ENCODE assay signal across 1 cellular context in the genomic region with DNA sequence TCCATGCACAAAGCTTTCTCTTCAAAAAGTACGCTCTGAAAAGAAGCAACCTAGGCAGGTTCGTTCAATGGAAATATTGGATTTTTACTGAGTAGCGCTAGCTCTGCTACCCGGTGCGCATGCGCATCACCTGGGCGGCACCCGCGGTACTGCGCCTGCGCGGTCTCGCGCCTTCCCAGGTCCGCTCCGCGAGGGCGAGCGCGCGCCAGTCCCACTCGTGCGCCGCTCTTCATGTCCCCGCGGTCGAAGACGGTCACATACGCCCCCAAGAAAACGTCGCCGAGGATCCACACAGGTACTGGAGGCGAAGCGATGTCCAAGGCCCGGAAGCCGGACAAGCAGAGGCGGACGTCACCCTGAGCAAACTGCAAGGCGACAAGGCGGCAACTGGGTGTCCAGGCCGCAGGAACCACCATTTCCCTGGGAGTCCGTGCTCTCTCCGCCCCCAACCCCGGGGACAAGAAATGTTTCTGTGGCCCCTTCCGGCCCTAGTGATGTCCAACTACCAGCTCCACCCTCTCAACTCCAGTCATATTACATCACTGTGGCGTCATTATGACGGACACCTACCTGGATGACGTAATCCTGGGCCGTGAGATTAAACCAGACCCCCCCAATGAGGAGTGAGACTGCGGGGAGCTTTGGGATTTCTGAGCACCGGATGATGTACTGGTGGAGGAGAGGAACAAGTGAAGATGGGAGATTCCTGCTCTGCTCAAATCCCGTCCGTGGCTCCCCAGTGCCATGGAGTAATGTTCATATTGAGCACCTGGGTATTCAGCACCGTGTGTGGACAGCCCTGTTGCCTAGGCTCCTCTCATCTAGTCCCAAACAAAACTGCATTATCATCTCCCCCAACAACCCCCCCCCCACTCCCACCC.
TF ChIP-seq lines count a peak whose summit lies in the region.

No MANE protein-coding gene starts in this region.

TF ChIP-seq in GM12878, 131 proteins besides CTCF, POLR2A, EP300 and RAD21 (continues in another document):
- TF ChIP-seq ZNF274 (IDR thresholded peaks at IDR 0.05; ENCODE audit: insufficient read depth, insufficient read length) (no peak), CHD2 (IDR thresholded peaks at IDR 0.05; ENCODE audit: borderline replicate concordance, low read depth, low read length) (no peak), ZSCAN29 (IDR thresholded peaks at IDR 0.05) (no peak), BMI1 (IDR thresholded peaks at IDR 0.05; ENCODE audit: borderline replicate concordance) (no peak), ZNF207 (IDR thresholded peaks at IDR 0.05; ENCODE audit: borderline replicate concordance) (no peak), GATAD2B (conservative IDR thresholded peaks at IDR 0.05; ENCODE audit: low read depth) (0 out of 2 replicates have a peak, but pooled peaks have one; percentile 18), CEBPB (IDR thresholded peaks at IDR 0.05; ENCODE audit: borderline replicate concordance in 1 of 2, low read depth in 2 of 2, low read length in 2 of 2) (no peak), SREBF2 (IDR thresholded peaks at IDR 0.05; ENCODE audit: low read length) (no peak), RELA (IDR thresholded peaks at IDR 0.05; ENCODE audit: borderline replicate concordance, partially characterized antibody) (no peak), FOXK2 (IDR thresholded peaks at IDR 0.05) (no peak), BACH1 (IDR thresholded peaks at IDR 0.05; ENCODE audit: borderline replicate concordance) (peak; percentile 9; the same call in 1 of the 2 replicates), HDGF (IDR thresholded peaks at IDR 0.05) (peak; percentile 80; the same call in 1 of the 2 replicates), MEF2B (IDR thresholded peaks at IDR 0.05; ENCODE audit: partially characterized antibody, poor library complexity, severe bottlenecking) (no peak), ZNF217 (IDR thresholded peaks at IDR 0.05) (no peak), JUND (IDR thresholded peaks at IDR 0.05; ENCODE audit: low read depth, low read length) (no peak), CREM (IDR thresholded peaks at IDR 0.05; ENCODE audit: low read depth) (peak; percentile 59; the same call in 1 of the 2 replicates), ESRRA (IDR thresholded peaks at IDR 0.05; ENCODE audit: low read length) (no peak), IKZF1 (conservative IDR thresholded peaks at IDR 0.05) (peak; percentile 94), SREBF1 (IDR thresholded peaks at IDR 0.05; ENCODE audit: low read length) (no peak), IKZF2 (IDR thresholded peaks at IDR 0.05) (peak in 1 of 2 experiments; percentile 8; a peak in 1 of 4 replicates), ASH2L (IDR thresholded peaks at IDR 0.05; ENCODE audit: borderline replicate concordance, low read depth) (no peak), MTA3 (IDR thresholded peaks at IDR 0.05; ENCODE audit: borderline replicate concordance, low read length) (no peak), POLR2AphosphoS2 (IDR thresholded peaks at IDR 0.05; ENCODE audit: low read depth, low read length) (peak; percentile 74), SUPT20H (IDR thresholded peaks at IDR 0.05; ENCODE audit: borderline replicate concordance, control insufficient read depth, low read depth, low read length) (no peak), YY1 (IDR thresholded peaks at IDR 0.05; ENCODE audit: low read depth, low read length) (no peak), SMC3 (IDR thresholded peaks at IDR 0.05; ENCODE audit: borderline replicate concordance, low read length) (no peak), ZZZ3 (IDR thresholded peaks at IDR 0.05; ENCODE audit: control insufficient read depth, insufficient read length, low read depth) (no peak)
- TF ChIP-seq, protein P1, sequence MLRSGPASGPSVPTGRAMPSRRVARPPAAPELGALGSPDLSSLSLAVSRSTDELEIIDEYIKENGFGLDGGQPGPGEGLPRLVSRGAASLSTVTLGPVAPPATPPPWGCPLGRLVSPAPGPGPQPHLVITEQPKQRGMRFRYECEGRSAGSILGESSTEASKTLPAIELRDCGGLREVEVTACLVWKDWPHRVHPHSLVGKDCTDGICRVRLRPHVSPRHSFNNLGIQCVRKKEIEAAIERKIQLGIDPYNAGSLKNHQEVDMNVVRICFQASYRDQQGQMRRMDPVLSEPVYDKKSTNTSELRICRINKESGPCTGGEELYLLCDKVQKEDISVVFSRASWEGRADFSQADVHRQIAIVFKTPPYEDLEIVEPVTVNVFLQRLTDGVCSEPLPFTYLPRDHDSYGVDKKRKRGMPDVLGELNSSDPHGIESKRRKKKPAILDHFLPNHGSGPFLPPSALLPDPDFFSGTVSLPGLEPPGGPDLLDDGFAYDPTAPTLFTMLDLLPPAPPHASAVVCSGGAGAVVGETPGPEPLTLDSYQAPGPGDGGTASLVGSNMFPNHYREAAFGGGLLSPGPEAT (IDR thresholded peaks at IDR 0.05; ENCODE audit: low read depth) = no peak
- TF ChIP-seq, protein P2, sequence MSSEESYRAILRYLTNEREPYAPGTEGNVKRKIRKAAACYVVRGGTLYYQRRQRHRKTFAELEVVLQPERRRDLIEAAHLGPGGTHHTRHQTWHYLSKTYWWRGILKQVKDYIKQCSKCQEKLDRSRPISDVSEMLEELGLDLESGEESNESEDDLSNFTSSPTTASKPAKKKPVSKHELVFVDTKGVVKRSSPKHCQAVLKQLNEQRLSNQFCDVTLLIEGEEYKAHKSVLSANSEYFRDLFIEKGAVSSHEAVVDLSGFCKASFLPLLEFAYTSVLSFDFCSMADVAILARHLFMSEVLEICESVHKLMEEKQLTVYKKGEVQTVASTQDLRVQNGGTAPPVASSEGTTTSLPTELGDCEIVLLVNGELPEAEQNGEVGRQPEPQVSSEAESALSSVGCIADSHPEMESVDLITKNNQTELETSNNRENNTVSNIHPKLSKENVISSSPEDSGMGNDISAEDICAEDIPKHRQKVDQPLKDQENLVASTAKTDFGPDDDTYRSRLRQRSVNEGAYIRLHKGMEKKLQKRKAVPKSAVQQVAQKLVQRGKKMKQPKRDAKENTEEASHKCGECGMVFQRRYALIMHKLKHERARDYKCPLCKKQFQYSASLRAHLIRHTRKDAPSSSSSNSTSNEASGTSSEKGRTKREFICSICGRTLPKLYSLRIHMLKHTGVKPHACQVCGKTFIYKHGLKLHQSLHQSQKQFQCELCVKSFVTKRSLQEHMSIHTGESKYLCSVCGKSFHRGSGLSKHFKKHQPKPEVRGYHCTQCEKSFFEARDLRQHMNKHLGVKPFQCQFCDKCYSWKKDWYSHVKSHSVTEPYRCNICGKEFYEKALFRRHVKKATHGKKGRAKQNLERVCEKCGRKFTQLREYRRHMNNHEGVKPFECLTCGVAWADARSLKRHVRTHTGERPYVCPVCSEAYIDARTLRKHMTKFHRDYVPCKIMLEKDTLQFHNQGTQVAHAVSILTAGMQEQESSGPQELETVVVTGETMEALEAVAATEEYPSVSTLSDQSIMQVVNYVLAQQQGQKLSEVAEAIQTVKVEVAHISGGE (CRISPR knock-in tag; IDR thresholded peaks at IDR 0.05) = no peak
- TF ChIP-seq, protein P3, sequence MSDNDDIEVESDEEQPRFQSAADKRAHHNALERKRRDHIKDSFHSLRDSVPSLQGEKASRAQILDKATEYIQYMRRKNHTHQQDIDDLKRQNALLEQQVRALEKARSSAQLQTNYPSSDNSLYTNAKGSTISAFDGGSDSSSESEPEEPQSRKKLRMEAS (IDR thresholded peaks at IDR 0.05; ENCODE audit: low read depth, low read length) = peak; percentile 95
- TF ChIP-seq, protein P4, sequence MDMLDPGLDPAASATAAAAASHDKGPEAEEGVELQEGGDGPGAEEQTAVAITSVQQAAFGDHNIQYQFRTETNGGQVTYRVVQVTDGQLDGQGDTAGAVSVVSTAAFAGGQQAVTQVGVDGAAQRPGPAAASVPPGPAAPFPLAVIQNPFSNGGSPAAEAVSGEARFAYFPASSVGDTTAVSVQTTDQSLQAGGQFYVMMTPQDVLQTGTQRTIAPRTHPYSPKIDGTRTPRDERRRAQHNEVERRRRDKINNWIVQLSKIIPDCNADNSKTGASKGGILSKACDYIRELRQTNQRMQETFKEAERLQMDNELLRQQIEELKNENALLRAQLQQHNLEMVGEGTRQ (IDR thresholded peaks at IDR 0.05; ENCODE audit: borderline replicate concordance, low read depth, low read length) = no peak
- TF ChIP-seq, protein P5, sequence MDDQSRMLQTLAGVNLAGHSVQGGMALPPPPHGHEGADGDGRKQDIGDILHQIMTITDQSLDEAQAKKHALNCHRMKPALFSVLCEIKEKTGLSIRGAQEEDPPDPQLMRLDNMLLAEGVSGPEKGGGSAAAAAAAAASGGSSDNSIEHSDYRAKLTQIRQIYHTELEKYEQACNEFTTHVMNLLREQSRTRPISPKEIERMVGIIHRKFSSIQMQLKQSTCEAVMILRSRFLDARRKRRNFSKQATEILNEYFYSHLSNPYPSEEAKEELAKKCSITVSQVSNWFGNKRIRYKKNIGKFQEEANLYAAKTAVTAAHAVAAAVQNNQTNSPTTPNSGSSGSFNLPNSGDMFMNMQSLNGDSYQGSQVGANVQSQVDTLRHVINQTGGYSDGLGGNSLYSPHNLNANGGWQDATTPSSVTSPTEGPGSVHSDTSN (IDR thresholded peaks at IDR 0.05; ENCODE audit: insufficient replicate concordance, low read depth, low read length) = no peak
- TF ChIP-seq, protein P6, sequence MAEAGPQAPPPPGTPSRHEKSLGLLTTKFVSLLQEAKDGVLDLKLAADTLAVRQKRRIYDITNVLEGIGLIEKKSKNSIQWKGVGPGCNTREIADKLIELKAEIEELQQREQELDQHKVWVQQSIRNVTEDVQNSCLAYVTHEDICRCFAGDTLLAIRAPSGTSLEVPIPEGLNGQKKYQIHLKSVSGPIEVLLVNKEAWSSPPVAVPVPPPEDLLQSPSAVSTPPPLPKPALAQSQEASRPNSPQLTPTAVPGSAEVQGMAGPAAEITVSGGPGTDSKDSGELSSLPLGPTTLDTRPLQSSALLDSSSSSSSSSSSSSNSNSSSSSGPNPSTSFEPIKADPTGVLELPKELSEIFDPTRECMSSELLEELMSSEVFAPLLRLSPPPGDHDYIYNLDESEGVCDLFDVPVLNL (IDR thresholded peaks at IDR 0.05; ENCODE audit: low read depth, low read length) = no peak
- TF ChIP-seq, protein P7, sequence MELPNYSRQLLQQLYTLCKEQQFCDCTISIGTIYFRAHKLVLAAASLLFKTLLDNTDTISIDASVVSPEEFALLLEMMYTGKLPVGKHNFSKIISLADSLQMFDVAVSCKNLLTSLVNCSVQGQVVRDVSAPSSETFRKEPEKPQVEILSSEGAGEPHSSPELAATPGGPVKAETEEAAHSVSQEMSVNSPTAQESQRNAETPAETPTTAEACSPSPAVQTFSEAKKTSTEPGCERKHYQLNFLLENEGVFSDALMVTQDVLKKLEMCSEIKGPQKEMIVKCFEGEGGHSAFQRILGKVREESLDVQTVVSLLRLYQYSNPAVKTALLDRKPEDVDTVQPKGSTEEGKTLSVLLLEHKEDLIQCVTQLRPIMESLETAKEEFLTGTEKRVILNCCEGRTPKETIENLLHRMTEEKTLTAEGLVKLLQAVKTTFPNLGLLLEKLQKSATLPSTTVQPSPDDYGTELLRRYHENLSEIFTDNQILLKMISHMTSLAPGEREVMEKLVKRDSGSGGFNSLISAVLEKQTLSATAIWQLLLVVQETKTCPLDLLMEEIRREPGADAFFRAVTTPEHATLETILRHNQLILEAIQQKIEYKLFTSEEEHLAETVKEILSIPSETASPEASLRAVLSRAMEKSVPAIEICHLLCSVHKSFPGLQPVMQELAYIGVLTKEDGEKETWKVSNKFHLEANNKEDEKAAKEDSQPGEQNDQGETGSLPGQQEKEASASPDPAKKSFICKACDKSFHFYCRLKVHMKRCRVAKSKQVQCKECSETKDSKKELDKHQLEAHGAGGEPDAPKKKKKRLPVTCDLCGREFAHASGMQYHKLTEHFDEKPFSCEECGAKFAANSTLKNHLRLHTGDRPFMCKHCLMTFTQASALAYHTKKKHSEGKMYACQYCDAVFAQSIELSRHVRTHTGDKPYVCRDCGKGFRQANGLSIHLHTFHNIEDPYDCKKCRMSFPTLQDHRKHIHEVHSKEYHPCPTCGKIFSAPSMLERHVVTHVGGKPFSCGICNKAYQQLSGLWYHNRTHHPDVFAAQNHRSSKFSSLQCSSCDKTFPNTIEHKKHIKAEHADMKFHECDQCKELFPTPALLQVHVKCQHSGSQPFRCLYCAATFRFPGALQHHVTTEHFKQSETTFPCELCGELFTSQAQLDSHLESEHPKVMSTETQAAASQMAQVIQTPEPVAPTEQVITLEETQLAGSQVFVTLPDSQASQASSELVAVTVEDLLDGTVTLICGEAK (IDR thresholded peaks at IDR 0.05; ENCODE audit: borderline replicate concordance) = no peak
- TF ChIP-seq, protein P8, sequence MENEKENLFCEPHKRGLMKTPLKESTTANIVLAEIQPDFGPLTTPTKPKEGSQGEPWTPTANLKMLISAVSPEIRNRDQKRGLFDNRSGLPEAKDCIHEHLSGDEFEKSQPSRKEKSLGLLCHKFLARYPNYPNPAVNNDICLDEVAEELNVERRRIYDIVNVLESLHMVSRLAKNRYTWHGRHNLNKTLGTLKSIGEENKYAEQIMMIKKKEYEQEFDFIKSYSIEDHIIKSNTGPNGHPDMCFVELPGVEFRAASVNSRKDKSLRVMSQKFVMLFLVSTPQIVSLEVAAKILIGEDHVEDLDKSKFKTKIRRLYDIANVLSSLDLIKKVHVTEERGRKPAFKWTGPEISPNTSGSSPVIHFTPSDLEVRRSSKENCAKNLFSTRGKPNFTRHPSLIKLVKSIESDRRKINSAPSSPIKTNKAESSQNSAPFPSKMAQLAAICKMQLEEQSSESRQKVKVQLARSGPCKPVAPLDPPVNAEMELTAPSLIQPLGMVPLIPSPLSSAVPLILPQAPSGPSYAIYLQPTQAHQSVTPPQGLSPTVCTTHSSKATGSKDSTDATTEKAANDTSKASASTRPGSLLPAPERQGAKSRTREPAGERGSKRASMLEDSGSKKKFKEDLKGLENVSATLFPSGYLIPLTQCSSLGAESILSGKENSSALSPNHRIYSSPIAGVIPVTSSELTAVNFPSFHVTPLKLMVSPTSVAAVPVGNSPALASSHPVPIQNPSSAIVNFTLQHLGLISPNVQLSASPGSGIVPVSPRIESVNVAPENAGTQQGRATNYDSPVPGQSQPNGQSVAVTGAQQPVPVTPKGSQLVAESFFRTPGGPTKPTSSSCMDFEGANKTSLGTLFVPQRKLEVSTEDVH (IDR thresholded peaks at IDR 0.05; ENCODE audit: low read depth, partially characterized antibody) = no peak
